Comparison of ENCODE assay signal across 10 cellular contexts in the genomic region with DNA sequence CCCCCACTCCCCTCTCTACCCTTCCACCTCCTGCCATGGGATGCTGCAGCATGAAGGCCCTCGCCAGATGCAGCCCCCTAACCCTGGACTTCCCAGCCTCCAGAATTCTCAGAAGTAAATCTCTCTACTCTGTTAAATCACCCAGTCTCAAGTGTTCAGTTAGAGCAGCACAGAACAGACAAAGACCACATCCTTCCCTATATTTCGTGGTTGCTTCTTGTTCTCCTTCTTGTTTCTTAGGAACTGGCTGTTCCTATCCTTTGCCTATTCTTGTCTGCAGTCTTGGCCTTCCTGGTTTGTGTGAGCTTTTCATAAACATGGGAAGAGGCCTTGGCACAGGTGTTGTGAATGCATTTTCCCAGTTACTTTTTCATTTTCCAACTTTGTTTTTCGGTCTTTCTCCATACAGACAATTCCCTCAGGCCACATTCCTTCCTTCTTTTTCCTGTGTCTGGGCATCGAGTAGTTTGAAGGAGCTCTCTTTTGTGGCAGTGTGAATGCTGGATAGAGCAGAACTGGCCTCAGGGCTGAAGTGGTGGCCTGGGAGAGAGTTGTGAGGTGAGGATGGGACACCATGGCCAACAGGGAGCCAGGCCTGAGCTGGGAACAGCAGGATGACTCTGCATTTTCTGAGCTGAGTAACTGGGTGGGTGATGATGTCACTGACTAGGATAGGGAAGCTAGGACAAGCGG. TPM values are rescaled to one million over a fixed set of nuclear protein-coding genes. Genes with fewer than 3 reads are reported as not detected.
DNase-seq lines count a peak whose midpoint lies in the region; ATAC-seq and TF ChIP-seq lines count a peak whose summit lies in the region.
"Had no signal": no experiment of that assay in that cellular context is flagged by ENCODE, and none has a peak within 500 bp of the region (broad histone marks: within the 10 kb centered on the region; RNA-seq: fewer than 3 reads in every experiment).

No MANE protein-coding gene starts in this region.

- H3K9me2 ChIP-seq in HCT116 (ENCODE audit: insufficient read depth) = no peaks in the 10 kb centered on the region

- H3K36me3 ChIP-seq in HCT116 (ENCODE audit: control insufficient read depth in 1 of 2, insufficient read depth in 2 of 2, low read length in 2 of 2) (no peaks in the 10 kb centered on the region), SK-N-MC (ENCODE audit: insufficient read depth, low read length) (no peaks in the 10 kb centered on the region), fibroblast of lung (ENCODE audit: control insufficient read depth, insufficient read depth, low read length) (no peaks in the 10 kb centered on the region)
- no peaks in the 10 kb centered on the region for H3K36me3 ChIP-seq in CD8-positive, alpha-beta memory T cell (ENCODE audit: insufficient read depth, low read length)
- H3K36me3 ChIP-seq: adrenal gland had no signal

- H3K9me3 Mint-ChIP-seq in CD8-positive, alpha-beta memory T cell = no peaks in the 10 kb centered on the region
- H3K9me3 Mint-ChIP-seq: activated B cell treated with CpG ODN at 0.5 μM for 24 hours had no signal

- RAD21 ChIA-PET in HCT116 (lab: Charles Lee; ENCODE audit: low non-redundant PET in 1 of 2, low total read pairs in 2 of 2, uncharacterized antibody in 2 of 2, unreplicated experiment in 2 of 2) = interaction anchor here in 1 of 2 experiments (1.0 kb wide), 1 partner anchor 96 kb away, joined by 3 read pairs; no protein-coding TSS in a partner anchor

- H3K4me3 ChIP-seq in HCT116 (replicated peaks in 1 of 2; ENCODE audit: low read depth in 1 of 2, low read length in 2 of 2) (no peak overlapping the region), SK-N-MC (no peak overlapping the region), fibroblast of lung (replicated peaks in 1 of 4; ENCODE audit: control extremely low read depth in 1 of 4, insufficient read depth in 1 of 4, low read depth in 3 of 4, low read length in 4 of 4) (no peak overlapping the region)
- H3K4me3 ChIP-seq in CD8-positive, alpha-beta memory T cell (ENCODE audit: low read length) = no peak overlapping the region
- H3K4me3 ChIP-seq: adrenal gland had no signal

- CTCF ChIA-PET in HCT116 (lab: Charles Lee) = interaction anchor here (0.7 to 11.1 kb wide), 7 partner anchors 10 to 244 kb away, joined by 3 to 217 read pairs (median 4); no protein-coding TSS in a partner anchor
- CTCF ChIA-PET in CD8-positive, alpha-beta memory T cell (lab: Charles Lee) = interaction anchor here (1.0 to 9.6 kb wide), 2 partner anchors 21 to 732 kb away, joined by 3 to 311 read pairs; no protein-coding TSS in a partner anchor

- H3K79me2 ChIP-seq in HCT116 (ENCODE audit: insufficient read depth, low read length) (no peaks in the 10 kb centered on the region), fibroblast of lung (ENCODE audit: control insufficient read depth, insufficient read depth, low read length) (no peaks in the 10 kb centered on the region)

- H3K27ac Mint-ChIP-seq in CD8-positive, alpha-beta memory T cell = peak overlapping the region in 1 of 8 donors; percentile 6
- H3K27ac Mint-ChIP-seq: activated B cell treated with CpG ODN at 0.5 μM for 24 hours had no signal

- no peaks in the 10 kb centered on the region for H3K9me3 ChIP-seq in HCT116 (ENCODE audit: control insufficient read depth in 1 of 2, insufficient read depth in 1 of 2, low read depth in 1 of 2, low read length in 2 of 2)
- H3K9me3 ChIP-seq in SK-N-MC (ENCODE audit: low read depth, low read length) = no peaks in the 10 kb centered on the region
- no peaks in the 10 kb centered on the region for H3K9me3 ChIP-seq in fibroblast of lung (ENCODE audit: control insufficient read depth, insufficient read depth, low read depth, low read length)
- no peaks in the 10 kb centered on the region for H3K9me3 ChIP-seq in CD8-positive, alpha-beta memory T cell (ENCODE audit: low read length)
- H3K9me3 ChIP-seq: adrenal gland had no signal

- H3K4me1 ChIP-seq in HCT116 (ENCODE audit: control insufficient read depth in 1 of 2, insufficient read depth in 2 of 2, low read length in 2 of 2) = peaks cover 8 to 46% of the 10 kb centered on the region in 2 experiments; a peak in 3 of 4 replicates
- peaks cover 11% of the 10 kb centered on the region for H3K4me1 ChIP-seq in fibroblast of lung (ENCODE audit: control insufficient read depth, extremely low read depth, insufficient read depth, low read length)
- H3K4me1 ChIP-seq in CD8-positive, alpha-beta memory T cell (ENCODE audit: insufficient read depth, low read length) = peaks cover 14% of the 10 kb centered on the region

- H3K9ac ChIP-seq in HCT116 (ENCODE audit: low read length) (no peak overlapping the region), SK-N-MC (ENCODE audit: insufficient read length) (peak overlapping the region; percentile 49), fibroblast of lung (ENCODE audit: insufficient read depth, low read length) (no peak overlapping the region)

- intact Hi-C loops in HCT116 (cut with micrococcal nuclease) = loop anchor here (2.0 to 10.0 kb wide), 6 partner anchors 53 to 1023 kb away; no protein-coding TSS in a partner anchor

- no peaks in the 10 kb centered on the region for H4K20me1 ChIP-seq in HCT116 (ENCODE audit: insufficient read depth)
- no peaks in the 10 kb centered on the region for H4K20me1 ChIP-seq in fibroblast of lung (ENCODE audit: control insufficient read depth, extremely low read depth, insufficient read depth, low read length)

- TF ChIP-seq POLR2A in HCT116 (IDR thresholded peaks at IDR 0.05; ENCODE audit: borderline replicate concordance, extremely low read depth, insufficient read depth, insufficient read length) = no peak

- H3K27me3 ChIP-seq in HCT116 (ENCODE audit: insufficient read depth, low read length) (no peaks in the 10 kb centered on the region), fibroblast of lung (ENCODE audit: control insufficient read depth, insufficient read depth, low read length) (no peaks in the 10 kb centered on the region)
- no peaks in the 10 kb centered on the region for H3K27me3 ChIP-seq in CD8-positive, alpha-beta memory T cell (ENCODE audit: insufficient read depth, low read length, poor library complexity, severe bottlenecking)
- H3K27me3 ChIP-seq: adrenal gland had no signal

- no peak overlapping the region for H2AFZ ChIP-seq in HCT116 (ENCODE audit: low read depth, low read length, poor library complexity, severe bottlenecking)
- H2AFZ ChIP-seq in fibroblast of lung (ENCODE audit: low read length) = peak overlapping the region; percentile 73

- no peak for TF ChIP-seq RAD21 in HCT116 (IDR thresholded peaks at IDR 0.05; ENCODE audit: low read depth)

- TF ChIP-seq CTCF in HCT116 (IDR thresholded peaks at IDR 0.05 in 2 of 3, conservative IDR thresholded peaks at IDR 0.05 in 1 of 3; ENCODE audit: borderline replicate concordance in 1 of 3, insufficient read depth in 1 of 3, low read depth in 2 of 3, low read length in 2 of 3) = no peak
- TF ChIP-seq CTCF in fibroblast of lung (conservative IDR thresholded peaks at IDR 0.05 in 1 of 2, IDR thresholded peaks at IDR 0.05 in 1 of 2; ENCODE audit: low read depth in 1 of 2, low read length in 2 of 2) = no peak

- peaks cover 0 to 1% of the 10 kb centered on the region in 2 donors for H3K27me3 Mint-ChIP-seq in CD8-positive, alpha-beta memory T cell
- H3K27me3 Mint-ChIP-seq: activated B cell treated with CpG ODN at 0.5 μM for 24 hours had no signal

- peaks cover 9 to 12% (median 11%) of the 10 kb centered on the region in 3 donors for H3K4me1 Mint-ChIP-seq in CD8-positive, alpha-beta memory T cell

- POLR2A ChIA-PET in HCT116 (lab: Charles Lee) = interaction anchor here (0.7 to 1.0 kb wide), 4 partner anchors 44 to 117 kb away, joined by 3 to 4 read pairs (median 3); partner anchors contain the start of gene KRT19
- POLR2A ChIA-PET in CD8-positive, alpha-beta memory T cell (lab: Charles Lee) = no interaction called here

- H3K4me2 ChIP-seq in HCT116 (ENCODE audit: low read length) (0 out of 2 replicates have a peak overlapping the region, but pooled peaks have one; percentile 6), fibroblast of lung (ENCODE audit: extremely low read depth, insufficient read depth, low read length) (no peak overlapping the region)

- peak overlapping the region; percentile 21; the same call in 1 of the 2 replicates for H3K27ac ChIP-seq in HCT116 (ENCODE audit: low read depth, low read length)
- H3K27ac ChIP-seq in SK-N-MC = peak overlapping the region; percentile 91
- H3K27ac ChIP-seq in fibroblast of lung (ENCODE audit: insufficient read depth, low read length) = no peak overlapping the region
- no peak overlapping the region for H3K27ac ChIP-seq in CD8-positive, alpha-beta memory T cell (ENCODE audit: low read depth, low read length)

- BruUV-seq in HCT116 (replicated peaks; lab: Mats Ljungman, UMichigan) = no TSS peak

- no peaks in the 10 kb centered on the region for H3K36me3 Mint-ChIP-seq in CD8-positive, alpha-beta memory T cell

- ATAC-seq in HCT116 = no peak
- ATAC-seq in HG02759 (IDR thresholded peaks at IDR 0.05; ENCODE audit: unreplicated experiment) = no peak
- ATAC-seq in GM19395 (IDR thresholded peaks at IDR 0.05; ENCODE audit: unreplicated experiment) = no peak

- DNase-seq in HCT116 (ENCODE audit: low read depth, low spot score) = no peak
- no peak for DNase-seq in SK-N-MC (ENCODE audit: low read depth, low spot score)
- peak; percentile 48 to 69 for DNase-seq in fibroblast of lung (ENCODE audit: low read depth in 2 of 2)
- DNase-seq in superior temporal gyrus (ENCODE audit: extremely low spot score) = peak; percentile 30
- DNase-seq in CD8-positive, alpha-beta memory T cell = no peak
- no peak for DNase-seq in NCI-H226
- DNase-seq: activated B cell treated with CpG ODN at 0.5 μM for 24 hours had no signal

- no peak overlapping the region for H3K4me3 Mint-ChIP-seq in CD8-positive, alpha-beta memory T cell
- H3K4me3 Mint-ChIP-seq: activated B cell treated with CpG ODN at 0.5 μM for 24 hours had no signal

RNA-seq across cellular contexts. Expression of gene KRT17, which starts 21.1 kb away (rescaled TPM):
- total RNA-seq in HCT116 (2021; ENCODE audit: unreplicated experiment) (not detected), fibroblast of lung (0.26 and 0.50 TPM in 2 replicates)
- 0.20 and 0.25 TPM in 2 replicates for polyA plus RNA-seq in HCT116 (2012)
- 0.89 and 0.90 TPM in 2 replicates for polyA plus RNA-seq in fibroblast of lung
- 0.35 and 0.43 TPM in 2 replicates for polyA plus RNA-seq in fibroblast of lung (2012)
- polyA minus RNA-seq in fibroblast of lung (ENCODE audit: low replicate concordance) = 0.44 TPM in 1 of 2 replicates, not detected in the other
- under 1 TPM in 1 of 2 experiments, not detected in 1; 0.35 TPM for total RNA-seq in CD8-positive, alpha-beta memory T cell
- polyA plus RNA-seq in CD8-positive, alpha-beta memory T cell = not detected
- total RNA-seq: activated B cell treated with CpG ODN at 0.5 μM for 24 hours had no signal

RNA-seq across cellular contexts. Expression of gene KRT16, which starts 33.0 kb away (rescaled TPM):
- total RNA-seq in HCT116 (2021; ENCODE audit: unreplicated experiment) (0.61 TPM), fibroblast of lung (not detected in 2 replicates)
- polyA plus RNA-seq in HCT116 (2012) = 3.0 and 4.7 TPM in 2 replicates
- polyA plus RNA-seq in fibroblast of lung = 0.05 and 0.09 TPM in 2 replicates
- not detected in 2 replicates for polyA plus RNA-seq in fibroblast of lung (2012)
- polyA minus RNA-seq in fibroblast of lung (ENCODE audit: low replicate concordance) = not detected in 2 replicates
- not detected for total RNA-seq in CD8-positive, alpha-beta memory T cell
- polyA plus RNA-seq in CD8-positive, alpha-beta memory T cell = not detected
- total RNA-seq: activated B cell treated with CpG ODN at 0.5 μM for 24 hours had no signal

RNA-seq across cellular contexts. Expression of gene EIF1, which starts 43.2 kb away (rescaled TPM):
- total RNA-seq in HCT116 (2021; ENCODE audit: unreplicated experiment) (1,082 TPM), fibroblast of lung (112 and 145 TPM in 2 replicates)
- 1,232 and 1,393 TPM in 2 replicates for polyA plus RNA-seq in HCT116 (2012)
- polyA plus RNA-seq in fibroblast of lung = 225 and 256 TPM in 2 replicates
- polyA plus RNA-seq in fibroblast of lung (2012) = 864 and 925 TPM in 2 replicates
- polyA minus RNA-seq in fibroblast of lung (ENCODE audit: low replicate concordance) = 166 and 208 TPM in 2 replicates
- 1,000 to 10,000 TPM; 1,446 to 1,504 TPM for total RNA-seq in CD8-positive, alpha-beta memory T cell
- polyA plus RNA-seq in CD8-positive, alpha-beta memory T cell = 1,526 TPM

RNA-seq across cellular contexts. Expression of gene KRT14, which starts 58.8 kb away (rescaled TPM):
- total RNA-seq in HCT116 (2021; ENCODE audit: unreplicated experiment) (not detected), fibroblast of lung (not detected in 2 replicates)
- polyA plus RNA-seq in HCT116 (2012) = 0.09 and 0.30 TPM in 2 replicates
- polyA plus RNA-seq in fibroblast of lung = 0.62 and 0.94 TPM in 2 replicates
- polyA plus RNA-seq in fibroblast of lung (2012) = 0.14 and 0.15 TPM in 2 replicates
- 0.33 TPM in 1 of 2 replicates, not detected in the other for polyA minus RNA-seq in fibroblast of lung (ENCODE audit: low replicate concordance)
- total RNA-seq in CD8-positive, alpha-beta memory T cell = not detected
- polyA plus RNA-seq in CD8-positive, alpha-beta memory T cell = not detected
- total RNA-seq: activated B cell treated with CpG ODN at 0.5 μM for 24 hours had no signal

Comparison
In these comparisons a context has a peak if more than half of its experiments do, and no peak if none do; other contexts are left out.
1. DNase-seq: peak in fibroblast of lung (2 of 2) and superior temporal gyrus (single experiment); none in HCT116 (single experiment), SK-N-MC (single experiment), CD8-positive, alpha-beta memory T cell (0 of 5) and NCI-H226 (single experiment).
2. H3K27ac ChIP-seq: peak in HCT116 (single experiment) and SK-N-MC (single experiment); none in fibroblast of lung (single experiment) and CD8-positive, alpha-beta memory T cell (single experiment).